In the genomic region with DNA sequence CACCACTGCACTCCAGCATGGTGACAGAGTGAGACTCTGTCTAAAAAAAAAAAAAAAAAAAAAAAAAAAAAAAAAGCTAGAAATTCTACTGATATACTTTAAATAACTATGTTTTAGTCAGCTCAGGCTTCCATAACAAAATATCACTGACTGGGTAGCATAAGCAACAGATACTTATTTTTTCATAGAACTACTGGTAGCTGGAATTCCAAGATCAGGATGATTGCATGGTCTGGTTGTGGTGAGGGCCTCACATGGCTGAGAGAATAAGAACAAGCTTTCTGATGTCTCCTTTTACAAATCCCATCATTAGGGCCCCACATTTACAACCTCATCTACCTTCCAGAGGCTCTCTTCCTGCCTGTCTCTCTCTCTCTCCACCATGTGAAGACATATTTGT, we compare ENCODE assay signal across 28 cellular contexts.
"Had no signal": no experiment of that assay in that cellular context is flagged by ENCODE, and none has a peak within 500 bp of the region (broad histone marks: within the 10 kb centered on the region; RNA-seq: fewer than 3 reads in every experiment).

No MANE protein-coding gene starts in this region.

- H3K4me2 ChIP-seq: neural progenitor cell had no signal

- H3K9me3 ChIP-seq: ovary, psoas muscle, right lobe of liver, thyroid gland, upper lobe of right lung, uterus had no signal

- FAIRE-seq: small intestine had no signal

- H3K4me3 Mint-ChIP-seq: naive thymus-derived CD8-positive, alpha-beta T cell; natural killer cell treated with Interleukin-12 subunit alpha and Interleukin-12 subunit beta and Interleukin-15 and Interleukin-18, amount 100 ng/mL, for 72 hours; neural progenitor cell; stimulated activated effector memory CD8-positive, alpha-beta T cell treated with anti-CD3 and anti-CD28 coated beads, Interleukin-12 subunit alpha, Interleukin-12 subunit beta, amount 100 ng/mL, for 72 hours; stimulated activated naive B cell treated with anti-CD40 and anti-IgM and Interleukin-4, amounts not matched to agents 10 μg/mL and 1 μg/mL and 100 μg/mL, for 72 hours; stimulated activated naive CD8-positive, alpha-beta T cell treated with anti-CD3 and anti-CD28 coated beads, Interleukin-15, Interleukin-2, amounts not matched to agents 100 ng/mL and 50 ng/mL, for 24 hours; type B pancreatic cell had no signal

- H3K9ac ChIP-seq: neural progenitor cell, parathyroid adenoma had no signal

- H3K79me2 ChIP-seq: parathyroid adenoma had no signal

- H3K36me3 Mint-ChIP-seq: naive thymus-derived CD8-positive, alpha-beta T cell; neural progenitor cell; stimulated activated effector memory CD8-positive, alpha-beta T cell treated with anti-CD3 and anti-CD28 coated beads, Interleukin-12 subunit alpha, Interleukin-12 subunit beta, amount 100 ng/mL, for 72 hours; stimulated activated naive B cell treated with anti-CD40 and anti-IgM and Interleukin-4, amounts not matched to agents 10 μg/mL and 1 μg/mL and 100 μg/mL, for 72 hours; type B pancreatic cell had no signal

- H3K4me3 ChIP-seq: neural progenitor cell, ovary, psoas muscle, right lobe of liver, sigmoid colon, stomach, thoracic aorta, thyroid gland, tibial nerve, upper lobe of right lung, uterus had no signal

- H3K36me3 ChIP-seq: neural progenitor cell, ovary, right lobe of liver, sigmoid colon, stomach, thoracic aorta, thyroid gland, tibial nerve, upper lobe of right lung, uterus had no signal

- H3K27me3 Mint-ChIP-seq: naive thymus-derived CD8-positive, alpha-beta T cell; natural killer cell treated with Interleukin-12 subunit alpha and Interleukin-12 subunit beta and Interleukin-15 and Interleukin-18, amount 100 ng/mL, for 72 hours; progenitor cell of endocrine pancreas; stimulated activated naive B cell treated with anti-CD40 and anti-IgM and Interleukin-4, amounts not matched to agents 10 μg/mL and 1 μg/mL and 100 μg/mL, for 72 hours; stimulated activated naive CD8-positive, alpha-beta T cell treated with anti-CD3 and anti-CD28 coated beads, Interleukin-15, Interleukin-2, amounts not matched to agents 100 ng/mL and 50 ng/mL, for 24 hours; type B pancreatic cell had no signal

- H3K4me1 ChIP-seq: neural progenitor cell, parathyroid adenoma, psoas muscle, right lobe of liver, sigmoid colon, stomach, thyroid gland, tibial nerve, upper lobe of right lung, uterus had no signal

- H3K4me1 Mint-ChIP-seq: naive thymus-derived CD8-positive, alpha-beta T cell; neural progenitor cell; stimulated activated effector memory CD8-positive, alpha-beta T cell treated with anti-CD3 and anti-CD28 coated beads, Interleukin-12 subunit alpha, Interleukin-12 subunit beta, amount 100 ng/mL, for 72 hours; stimulated activated naive B cell treated with anti-CD40 and anti-IgM and Interleukin-4, amounts not matched to agents 10 μg/mL and 1 μg/mL and 100 μg/mL, for 72 hours had no signal

- DNase-seq: naive thymus-derived CD8-positive, alpha-beta T cell; occipital lobe; ovary; posterior cingulate gyrus; psoas muscle; right cardiac atrium; right lobe of liver; sigmoid colon; small intestine; stimulated activated CD4-positive, alpha-beta T cell treated with anti-CD3 and anti-CD28 coated beads, Interleukin-15, amount 100 ng/mL, for 24 hours; stimulated activated CD4-positive, alpha-beta T cell treated with anti-CD3 and anti-CD28 coated beads, Interleukin-2, amount 100 ng/mL, for 24 hours; stimulated activated CD4-positive, alpha-beta T cell treated with anti-CD3 and anti-CD28 coated beads, Interleukin-2, amount 100 ng/mL, for 48 hours; stimulated activated CD4-positive, alpha-beta T cell treated with anti-CD3 and anti-CD28 coated beads, Interleukin-4, amount 100 ng/mL, for 24 hours; stimulated activated naive B cell treated with anti-CD40 and anti-IgM and Interleukin-4, amounts not matched to agents 10 μg/mL and 1 μg/mL and 100 μg/mL, for 72 hours; stimulated activated naive CD4-positive, alpha-beta T cell treated with Interleukin-2 at 50 U/mL for 16 hours; stomach; thyroid gland; upper lobe of right lung; uterus had no signal

- ATAC-seq: naive thymus-derived CD8-positive, alpha-beta T cell; natural killer cell treated with Interleukin-12 subunit alpha and Interleukin-12 subunit beta and Interleukin-15 and Interleukin-18, amount 100 ng/mL, for 72 hours; psoas muscle; right cardiac atrium; right lobe of liver; stimulated activated effector memory CD8-positive, alpha-beta T cell treated with anti-CD3 and anti-CD28 coated beads, Interleukin-12 subunit alpha, Interleukin-12 subunit beta, amount 100 ng/mL, for 72 hours; stimulated activated naive B cell treated with anti-CD40 and anti-IgM and Interleukin-4, amounts not matched to agents 10 μg/mL and 1 μg/mL and 100 μg/mL, for 72 hours; upper lobe of right lung had no signal

- H3K27me3 ChIP-seq: neural progenitor cell, ovary, right lobe of liver, sigmoid colon, stomach, thyroid gland, tibial nerve, upper lobe of right lung, uterus had no signal

- H2AFZ ChIP-seq: neural progenitor cell, parathyroid adenoma had no signal

- H3K27ac ChIP-seq: neural progenitor cell, ovary, parathyroid adenoma, psoas muscle, right lobe of liver, sigmoid colon, stomach, thoracic aorta, thyroid gland, tibial nerve, upper lobe of right lung, uterus had no signal

- H3K27ac Mint-ChIP-seq: naive thymus-derived CD8-positive, alpha-beta T cell; natural killer cell treated with Interleukin-12 subunit alpha and Interleukin-12 subunit beta and Interleukin-15 and Interleukin-18, amount 100 ng/mL, for 72 hours; neural progenitor cell; progenitor cell of endocrine pancreas; stimulated activated effector memory CD8-positive, alpha-beta T cell treated with anti-CD3 and anti-CD28 coated beads, Interleukin-12 subunit alpha, Interleukin-12 subunit beta, amount 100 ng/mL, for 72 hours; stimulated activated naive B cell treated with anti-CD40 and anti-IgM and Interleukin-4, amounts not matched to agents 10 μg/mL and 1 μg/mL and 100 μg/mL, for 72 hours; stimulated activated naive CD8-positive, alpha-beta T cell treated with anti-CD3 and anti-CD28 coated beads, Interleukin-15, Interleukin-2, amounts not matched to agents 100 ng/mL and 50 ng/mL, for 24 hours; type B pancreatic cell had no signal
